Comparison of ENCODE assay signal across 22 cellular contexts in genomic region chr7:27088002-27088931, GRCh38. TPM values are rescaled to one million over a fixed set of nuclear protein-coding genes. Genes with fewer than 3 reads are reported as not detected.
DNase-seq lines count a peak whose midpoint lies in the region; ATAC-seq, FAIRE-seq and TF ChIP-seq lines count a peak whose summit lies in the region.
"Had no signal": no experiment of that assay in that cellular context is flagged by ENCODE, and none has a peak within 500 bp of the region (broad histone marks: within the 10 kb centered on the region; RNA-seq: fewer than 3 reads in every experiment).

No MANE protein-coding gene starts in this region.

- intact Hi-C loops in naive thymus-derived CD4-positive, alpha-beta T cell (cut with micrococcal nuclease), result no loop called here
- intact Hi-C loops in PC-9 (cut with micrococcal nuclease; ENCODE audit: unreplicated experiment), result no loop called here

- H2BK12ac ChIP-seq in H1 (ENCODE audit: low read depth, low read length), result no peak overlapping the region; the same call in 1 of the 2 replicates

- TF ChIP-seq CTCF in H1 (IDR thresholded peaks at IDR 0.05; ENCODE audit: control extremely low read depth in 1 of 3, insufficient read depth in 1 of 3, low read depth in 1 of 3, low read length in 3 of 3) (no peak), suprapubic skin (IDR thresholded peaks at IDR 0.05) (no peak), PC-9 (conservative IDR thresholded peaks at IDR 0.05) (no peak)

- H3K23me2 ChIP-seq in H1 (ENCODE audit: low read depth, low read length), result peaks cover 2% of the 10 kb centered on the region; the same call in 1 of the 2 replicates

- H3K27me3 ChIP-seq in H1 (replicated peaks in 1 of 4; ENCODE audit: control insufficient read depth in 3 of 4, extremely low read depth in 1 of 4, insufficient read depth in 3 of 4, low read length in 3 of 4), result peaks cover 57 to 70% (median 65%) of the 10 kb centered on the region in 4 experiments
- peaks cover 6 to 12% of the 10 kb centered on the region in 2 donors for H3K27me3 ChIP-seq in naive thymus-derived CD4-positive, alpha-beta T cell (ENCODE audit: control insufficient read depth in 2 of 2, insufficient read depth in 2 of 2, low read length in 2 of 2)
- H3K27me3 ChIP-seq in suprapubic skin, result peaks cover 32% of the 10 kb centered on the region
- H3K27me3 ChIP-seq in PC-9 (ENCODE audit: insufficient read depth, low read depth), result no peaks in the 10 kb centered on the region

- CTCF ChIA-PET in H1 (lab: Charles Lee; ENCODE audit: partially characterized antibody) (interaction anchor here (0.7 to 1.7 kb wide), 4 partner anchors 10 to 73 kb away, joined by 3 to 5 read pairs (median 4); no protein-coding TSS in a partner anchor), PC-9 (lab: Charles Lee) (no interaction called here)
- CTCF ChIA-PET in naive thymus-derived CD4-positive, alpha-beta T cell (lab: Charles Lee), result no interaction called here

- POLR2A ChIA-PET in H1 (lab: Charles Lee; ENCODE audit: partially characterized antibody) (no interaction called here), PC-9 (lab: Charles Lee; ENCODE audit: unreplicated experiment) (no interaction called here)
- POLR2A ChIA-PET in naive thymus-derived CD4-positive, alpha-beta T cell (lab: Charles Lee), result no interaction called here

- peaks cover 68% of the 10 kb centered on the region for H3K27me3 Mint-ChIP-seq in activated T-cell treated with anti-CD3 and anti-CD28 coated beads, Interleukin-2, amount 50 U/mL, for 72 hours (ENCODE audit: low read depth)
- H3K27me3 Mint-ChIP-seq in naive thymus-derived CD4-positive, alpha-beta T cell, result peaks cover 66 to 79% (median 71%) of the 10 kb centered on the region in 5 donors

- H3K27ac Mint-ChIP-seq in activated T-cell treated with anti-CD3 and anti-CD28 coated beads, Interleukin-2, amount 50 U/mL, for 72 hours, result no peak overlapping the region
- H3K27ac Mint-ChIP-seq in naive thymus-derived CD4-positive, alpha-beta T cell, result no peak overlapping the region
- H3K27ac Mint-ChIP-seq: activated CD4-positive, alpha-beta T cell treated with anti-CD3 and anti-CD28 coated beads, Interleukin-2, amount 10 ng/mL, durations not matched to agents 7 days and 5 days; CD4-positive, CD25-positive, alpha-beta regulatory T cell; effector memory CD8-positive, alpha-beta T cell; stimulated activated naive CD8-positive, alpha-beta T cell treated with anti-CD3 and anti-CD28 coated beads, Interleukin-15, Interleukin-2, amounts not matched to agents 100 ng/mL and 50 ng/mL, for 24 hours had no signal

- no peak for TF ChIP-seq POLR2A in H1 (IDR thresholded peaks at IDR 0.05; ENCODE audit: control extremely low read depth in 1 of 2, low read depth in 2 of 2, low read length in 2 of 2)
- TF ChIP-seq POLR2A in suprapubic skin (IDR thresholded peaks at IDR 0.05), result no peak

- H2BK20ac ChIP-seq in H1 (ENCODE audit: low read length), result no peak overlapping the region

- H2AK5ac ChIP-seq in H1 (ENCODE audit: low read depth, low read length), result no peak overlapping the region

- H3K56ac ChIP-seq in H1 (replicated peaks; ENCODE audit: insufficient read length, low read depth, low read length), result no peak overlapping the region

- no peak overlapping the region for H3K27ac ChIP-seq in H1 (ENCODE audit: low read depth, low read length)
- no peak overlapping the region for H3K27ac ChIP-seq in naive thymus-derived CD4-positive, alpha-beta T cell (ENCODE audit: low read depth, low read length)
- H3K27ac ChIP-seq in suprapubic skin, result no peak overlapping the region
- H3K27ac ChIP-seq in PC-9, result no peak overlapping the region
- H3K27ac ChIP-seq: A549, uterus had no signal

- H4K20me1 ChIP-seq in H1 (replicated peaks in 1 of 2; ENCODE audit: control insufficient read depth in 1 of 2, insufficient read depth in 2 of 2, low read length in 2 of 2) (peaks cover 0 to 15% of the 10 kb centered on the region in 2 experiments), PC-9 (ENCODE audit: insufficient read depth) (no peaks in the 10 kb centered on the region)

- ATAC-seq in activated T-cell treated with anti-CD3 and anti-CD28 coated beads, Interleukin-2, amount 50 U/mL, for 72 hours (replicated peaks in 1 of 2), result no peak
- no peak for ATAC-seq in naive thymus-derived CD4-positive, alpha-beta T cell
- ATAC-seq: A549; effector memory CD8-positive, alpha-beta T cell; left cardiac atrium had no signal

- H3K4me1 Mint-ChIP-seq in activated T-cell treated with anti-CD3 and anti-CD28 coated beads, Interleukin-2, amount 50 U/mL, for 72 hours (ENCODE audit: low read depth), result no peaks in the 10 kb centered on the region
- peaks cover 0 to 14% (median 5%) of the 10 kb centered on the region in 7 donors for H3K4me1 Mint-ChIP-seq in naive thymus-derived CD4-positive, alpha-beta T cell

- peaks cover 0 to 5% (median 0%) of the 10 kb centered on the region in 4 experiments; a peak in 2 of 8 replicates for H3K36me3 ChIP-seq in H1 (ENCODE audit: control insufficient read depth in 2 of 4, insufficient read depth in 4 of 4, low read length in 3 of 4)
- H3K36me3 ChIP-seq in naive thymus-derived CD4-positive, alpha-beta T cell (ENCODE audit: control insufficient read depth in 2 of 3, insufficient read depth in 3 of 3, low read length in 3 of 3), result no peaks in the 10 kb centered on the region
- no peaks in the 10 kb centered on the region for H3K36me3 ChIP-seq in suprapubic skin
- no peaks in the 10 kb centered on the region for H3K36me3 ChIP-seq in PC-9 (ENCODE audit: low read depth)
- H3K36me3 ChIP-seq: uterus had no signal

- H2BK15ac ChIP-seq in H1 (ENCODE audit: low read length), result no peak overlapping the region

- H3K4me3 ChIP-seq in H1 (ENCODE audit: extremely low read depth in 1 of 4, insufficient read depth in 2 of 4, low read depth in 3 of 4, low read length in 4 of 4), result peak overlapping the region in 1 of 4 experiments; percentile 36; a peak in 3 of 8 replicates
- no peak overlapping the region for H3K4me3 ChIP-seq in naive thymus-derived CD4-positive, alpha-beta T cell (ENCODE audit: low read length)
- H3K4me3 ChIP-seq in suprapubic skin, result peak overlapping the region; percentile 28
- no peak overlapping the region for H3K4me3 ChIP-seq in PC-9
- H3K4me3 ChIP-seq: A549, uterus had no signal

- H4K5ac ChIP-seq in H1 (ENCODE audit: insufficient read length, low read depth, low read length), result no peak overlapping the region

- peaks cover 15% of the 10 kb centered on the region; the same call in 1 of the 2 replicates for H3F3A ChIP-seq in PC-9 (ENCODE audit: insufficient read depth, low read depth)

- no TSS peak for BruUV-seq in PC-9 (replicated peaks; lab: Mats Ljungman, UMichigan)

- H3K18ac ChIP-seq in H1 (ENCODE audit: extremely low read depth, low read length), result no peak overlapping the region; the same call in 1 of the 2 replicates

- no peak for DNase-seq in activated T-cell treated with anti-CD3 and anti-CD28 coated beads, Interleukin-2, amount 50 U/mL, for 72 hours
- DNase-seq in activated T-cell treated with anti-CD3 and anti-CD28 coated beads, Interleukin-2, amount 50 U/mL, for 48 hours, result no peak
- DNase-seq in H1 (ENCODE audit: low read depth in 1 of 2, low spot score in 2 of 2) (peak in 1 of 2 experiments; percentile 78), suprapubic skin (ENCODE audit: low spot score in 2 of 2) (no peak), PC-9 (no peak), activated gamma-delta T cell treated with Interleukin-2 at 50 U/mL for 16 hours (no peak), HTR-8/SVneo (ENCODE audit: insufficient read length, low spot score) (no peak)
- no peak for DNase-seq in naive thymus-derived CD4-positive, alpha-beta T cell
- DNase-seq: activated CD4-positive, alpha-beta T cell treated with anti-CD3 and anti-CD28 coated beads, Interleukin-2, amount 10 ng/mL, durations not matched to agents 7 days and 5 days; CD4-positive, CD25-positive, alpha-beta regulatory T cell; DMS79; effector memory CD8-positive, alpha-beta T cell; GOT3; hypothalamus; left cardiac atrium; NCI-H1417 treated with DMSO at 0.1 percent for 48 hours; NCI-H2171; uterus had no signal

- peak overlapping the region; percentile 51 to 75 for H3K4me3 Mint-ChIP-seq in activated T-cell treated with anti-CD3 and anti-CD28 coated beads, Interleukin-2, amount 50 U/mL, for 72 hours
- H3K4me3 Mint-ChIP-seq in naive thymus-derived CD4-positive, alpha-beta T cell, result peak overlapping the region in 7 of 10 donors; percentile 20 to 73 (median 52)
- H3K4me3 Mint-ChIP-seq: activated CD4-positive, alpha-beta T cell treated with anti-CD3 and anti-CD28 coated beads, Interleukin-2, amount 10 ng/mL, durations not matched to agents 7 days and 5 days; stimulated activated naive CD8-positive, alpha-beta T cell treated with anti-CD3 and anti-CD28 coated beads, Interleukin-15, Interleukin-2, amounts not matched to agents 100 ng/mL and 50 ng/mL, for 24 hours had no signal

- 0 out of 2 replicates have a peak overlapping the region, but pooled peaks have one; percentile 18 for H2AFZ ChIP-seq in H1 (ENCODE audit: low read length)
- no peak overlapping the region for H2AFZ ChIP-seq in PC-9

- H2BK120ac ChIP-seq in H1 (replicated peaks; ENCODE audit: low read depth, low read length), result no peak overlapping the region

- no peaks in the 10 kb centered on the region for H3K9me2 ChIP-seq in PC-9 (ENCODE audit: insufficient read depth)

- peak overlapping the region in 1 of 4 experiments; percentile 10; a peak in 1 of 7 replicates for H3K9ac ChIP-seq in H1 (replicated peaks in 1 of 4; ENCODE audit: extremely low read depth in 1 of 4, low read depth in 3 of 4, low read length in 3 of 4)

- FAIRE-seq in H1 (lab: Jason Lieb, UNC), result no peak
- FAIRE-seq in HTR-8/SVneo (lab: Jason Lieb, UNC), result no peak
- FAIRE-seq: A549, TTC549 had no signal

- peak overlapping the region; percentile 66; the same call in 1 of the 2 replicates for H4K8ac ChIP-seq in H1 (ENCODE audit: extremely low read depth, insufficient read depth, low read length)

- no peak overlapping the region for H4K91ac ChIP-seq in H1 (replicated peaks; ENCODE audit: insufficient read length, low read length)

- H3K14ac ChIP-seq in H1 (ENCODE audit: insufficient read length), result no peak overlapping the region

- peaks cover 0 to 2% of the 10 kb centered on the region in 2 donors for H3K36me3 Mint-ChIP-seq in activated T-cell treated with anti-CD3 and anti-CD28 coated beads, Interleukin-2, amount 50 U/mL, for 72 hours (ENCODE audit: insufficient read depth in 2 of 2)
- peaks cover 0 to 7% (median 0%) of the 10 kb centered on the region in 5 donors for H3K36me3 Mint-ChIP-seq in naive thymus-derived CD4-positive, alpha-beta T cell

- H3K23ac ChIP-seq in H1 (ENCODE audit: insufficient read length), result no peak overlapping the region

- H3K79me1 ChIP-seq in H1 (ENCODE audit: low read depth, low read length), result no peaks in the 10 kb centered on the region

- peaks cover 0 to 2% of the 10 kb centered on the region in 2 experiments; a peak in 1 of 4 replicates for H3K9me3 ChIP-seq in H1 (ENCODE audit: insufficient read depth in 2 of 2, low read depth in 1 of 2, low read length in 1 of 2)
- no peaks in the 10 kb centered on the region for H3K9me3 ChIP-seq in naive thymus-derived CD4-positive, alpha-beta T cell (ENCODE audit: control insufficient read depth in 2 of 3, low read length in 3 of 3)
- H3K9me3 ChIP-seq in suprapubic skin, result no peaks in the 10 kb centered on the region
- H3K9me3 ChIP-seq in PC-9 (ENCODE audit: insufficient read depth, low read depth), result no peaks in the 10 kb centered on the region
- H3K9me3 ChIP-seq: A549, uterus had no signal

- H3K4me1 ChIP-seq in H1 (replicated peaks in 1 of 4; ENCODE audit: control insufficient read depth in 3 of 4, insufficient read depth in 4 of 4, low read length in 3 of 4), result peaks cover 0 to 9% (median 5%) of the 10 kb centered on the region in 4 experiments; a peak in 4 of 7 replicates
- peaks cover 0 to 4% of the 10 kb centered on the region in 2 donors for H3K4me1 ChIP-seq in naive thymus-derived CD4-positive, alpha-beta T cell (ENCODE audit: control insufficient read depth in 2 of 2, insufficient read depth in 2 of 2, low read length in 2 of 2)
- peaks cover 3% of the 10 kb centered on the region for H3K4me1 ChIP-seq in suprapubic skin
- peaks cover 36% of the 10 kb centered on the region for H3K4me1 ChIP-seq in PC-9 (replicated peaks; ENCODE audit: insufficient read depth)
- H3K4me1 ChIP-seq: uterus had no signal

- TF ChIP-seq EP300 in H1 (IDR thresholded peaks at IDR 0.05; ENCODE audit: borderline replicate concordance in 1 of 2, low read depth in 2 of 2, low read length in 2 of 2) (no peak), suprapubic skin (IDR thresholded peaks at IDR 0.05) (no peak)

- TF ChIP-seq RAD21 in H1 (IDR thresholded peaks at IDR 0.05 in 1 of 2, conservative IDR thresholded peaks at IDR 0.05 in 1 of 2; ENCODE audit: low read depth in 2 of 2, low read length in 2 of 2), result no peak

- peaks cover 0 to 2% of the 10 kb centered on the region in 2 donors for H3K9me3 Mint-ChIP-seq in activated T-cell treated with anti-CD3 and anti-CD28 coated beads, Interleukin-2, amount 50 U/mL, for 72 hours
- H3K9me3 Mint-ChIP-seq in naive thymus-derived CD4-positive, alpha-beta T cell, result peaks cover 0 to 16% (median 2%) of the 10 kb centered on the region in 11 donors
- H3K9me3 Mint-ChIP-seq: activated CD4-positive, alpha-beta T cell treated with anti-CD3 and anti-CD28 coated beads, Interleukin-2, amount 10 ng/mL, durations not matched to agents 7 days and 5 days; effector memory CD8-positive, alpha-beta T cell had no signal

- H2BK5ac ChIP-seq in H1 (ENCODE audit: low read depth, low read length), result no peak overlapping the region

- H3K4me2 ChIP-seq in H1 (ENCODE audit: insufficient read depth in 1 of 2, low read depth in 2 of 2, low read length in 2 of 2) (peak overlapping the region; percentile 14 to 50), PC-9 (no peak overlapping the region)
- H3K4me2 ChIP-seq: A549 had no signal

- H3K79me2 ChIP-seq in H1 (ENCODE audit: control insufficient read depth in 1 of 2, insufficient read depth in 2 of 2, low read length in 2 of 2) (no peaks in the 10 kb centered on the region), PC-9 (ENCODE audit: low read depth) (no peaks in the 10 kb centered on the region)

- H3K4ac ChIP-seq in H1 (replicated peaks; ENCODE audit: insufficient read length, low read depth, low read length), result no peak overlapping the region

- WGBS in H1 (ENCODE audit: extremely low coverage in 1 of 2, insufficient coverage in 1 of 2, insufficient read length in 1 of 2, insufficient replicate concordance in 2 of 2, low coverage in 1 of 2, low lambda C conversion rate in 2 of 2, missing lambda C conversion rate in 1 of 2), 2 experiments, result 32% methylated on average over 43 of the region's 68 CpGs; no CpG with 5 or more reads in 1 of the 2 experiments
- 23% methylated on average over 56 of the region's 68 CpGs for WGBS in suprapubic skin

RNA-seq across cellular contexts. Expression of gene HOXA1, which starts 7.5 kb away (rescaled TPM):
- under 1 TPM; 0.58 to 0.69 TPM for total RNA-seq in activated T-cell treated with anti-CD3 and anti-CD28 coated beads, Interleukin-2, amount 50 U/mL, for 72 hours
- not detected in 2 replicates for total RNA-seq in H1 (2021; fragmentation: NEBNext Ultra II Directional; extraction: Animal tissue kit (Norgen Biotek cat#: 25700))
- polyA plus RNA-seq in H1 (2011; rRNA removed), result not detected in 2 replicates
- polyA plus RNA-seq in H1 (2011; cell fraction: cytosol; rRNA removed), result not detected
- polyA plus RNA-seq in H1 (2011; cell fraction: nucleus; rRNA removed), result not detected
- polyA plus RNA-seq in H1 (2012, experiment 1 of 2), result not detected in 4 replicates
- polyA plus RNA-seq in H1 (2012, experiment 2 of 2), result not detected
- polyA plus RNA-seq in H1 (2013, experiment 1 of 2), result not detected
- 0.06 TPM for polyA plus RNA-seq in H1 (2013, experiment 2 of 2)
- not detected in 2 replicates for polyA minus RNA-seq in H1 (2011; rRNA and poly(A)+ RNA removed)
- polyA minus RNA-seq in H1 (2011; cell fraction: cytosol; rRNA and poly(A)+ RNA removed), result not detected
- polyA minus RNA-seq in H1 (2011; cell fraction: nucleus; rRNA and poly(A)+ RNA removed), result not detected
- 1 to 10 TPM in 1 of 5 experiments, under 1 TPM in 3, not detected in 1; 0.10 to 1.1 (median 0.41) TPM for total RNA-seq in naive thymus-derived CD4-positive, alpha-beta T cell
- polyA plus RNA-seq in naive thymus-derived CD4-positive, alpha-beta T cell, result under 1 TPM; 0.09 to 0.18 TPM
- total RNA-seq in suprapubic skin (1 to 10 TPM; 2.5 to 4.0 (median 3.1) TPM), PC-9 (2021) (2.0 and 2.2 TPM in 2 replicates)

RNA-seq across cellular contexts. Expression of gene HOXA2, which starts 14.2 kb away (rescaled TPM):
- total RNA-seq in activated T-cell treated with anti-CD3 and anti-CD28 coated beads, Interleukin-2, amount 50 U/mL, for 72 hours, result not detected
- total RNA-seq in H1 (2021; fragmentation: NEBNext Ultra II Directional; extraction: Animal tissue kit (Norgen Biotek cat#: 25700)), result not detected in 2 replicates
- polyA plus RNA-seq in H1 (2011; rRNA removed), result not detected in 2 replicates
- polyA plus RNA-seq in H1 (2011; cell fraction: cytosol; rRNA removed), result not detected
- not detected for polyA plus RNA-seq in H1 (2011; cell fraction: nucleus; rRNA removed)
- not detected in 4 replicates for polyA plus RNA-seq in H1 (2012, experiment 1 of 2)
- polyA plus RNA-seq in H1 (2012, experiment 2 of 2), result not detected
- not detected for polyA plus RNA-seq in H1 (2013, experiment 1 of 2)
- polyA plus RNA-seq in H1 (2013, experiment 2 of 2), result not detected
- not detected in 2 replicates for polyA minus RNA-seq in H1 (2011; rRNA and poly(A)+ RNA removed)
- polyA minus RNA-seq in H1 (2011; cell fraction: cytosol; rRNA and poly(A)+ RNA removed), result not detected
- not detected for polyA minus RNA-seq in H1 (2011; cell fraction: nucleus; rRNA and poly(A)+ RNA removed)
- not detected for total RNA-seq in naive thymus-derived CD4-positive, alpha-beta T cell
- polyA plus RNA-seq in naive thymus-derived CD4-positive, alpha-beta T cell, result not detected
- total RNA-seq in suprapubic skin (1 to 10 TPM in 2 of 4 donors, under 1 TPM in 2; 0.34 to 4.2 (median 1.9) TPM), PC-9 (2021) (6.1 and 6.5 TPM in 2 replicates)
- total RNA-seq: activated CD4-positive, alpha-beta T cell treated with anti-CD3 and anti-CD28 coated beads, Interleukin-2, amount 10 ng/mL, durations not matched to agents 7 days and 5 days; CD4-positive, CD25-positive, alpha-beta regulatory T cell had no signal

RNA-seq across cellular contexts. Expression of gene HOXA4, which starts 42.3 kb away (rescaled TPM):
- total RNA-seq in activated T-cell treated with anti-CD3 and anti-CD28 coated beads, Interleukin-2, amount 50 U/mL, for 72 hours, result under 1 TPM in 1 of 2 donors, not detected in 1; 0.79 TPM
- not detected in 2 replicates for total RNA-seq in H1 (2021; fragmentation: NEBNext Ultra II Directional; extraction: Animal tissue kit (Norgen Biotek cat#: 25700))
- polyA plus RNA-seq in H1 (2011; rRNA removed), result not detected in 2 replicates
- not detected for polyA plus RNA-seq in H1 (2011; cell fraction: cytosol; rRNA removed)
- polyA plus RNA-seq in H1 (2011; cell fraction: nucleus; rRNA removed), result not detected
- polyA plus RNA-seq in H1 (2012, experiment 1 of 2), result not detected in 4 replicates
- not detected for polyA plus RNA-seq in H1 (2012, experiment 2 of 2)
- polyA plus RNA-seq in H1 (2013, experiment 1 of 2), result not detected
- polyA plus RNA-seq in H1 (2013, experiment 2 of 2), result not detected
- not detected in 2 replicates for polyA minus RNA-seq in H1 (2011; rRNA and poly(A)+ RNA removed)
- polyA minus RNA-seq in H1 (2011; cell fraction: cytosol; rRNA and poly(A)+ RNA removed), result not detected
- not detected for polyA minus RNA-seq in H1 (2011; cell fraction: nucleus; rRNA and poly(A)+ RNA removed)
- not detected for total RNA-seq in naive thymus-derived CD4-positive, alpha-beta T cell
- polyA plus RNA-seq in naive thymus-derived CD4-positive, alpha-beta T cell, result under 1 TPM in 1 of 2 donors, not detected in 1; 0.41 TPM
- 1 to 10 TPM; 1.8 to 4.7 (median 2.5) TPM for total RNA-seq in suprapubic skin
- total RNA-seq in PC-9 (2021), result not detected in 2 replicates
- total RNA-seq: CD4-positive, CD25-positive, alpha-beta regulatory T cell had no signal

RNA-seq across cellular contexts. Expression of gene HOXA5, which starts 55.2 kb away (rescaled TPM):
- under 1 TPM in 1 of 2 donors, not detected in 1; 0.14 TPM for total RNA-seq in activated T-cell treated with anti-CD3 and anti-CD28 coated beads, Interleukin-2, amount 50 U/mL, for 72 hours
- not detected in 2 replicates for total RNA-seq in H1 (2021; fragmentation: NEBNext Ultra II Directional; extraction: Animal tissue kit (Norgen Biotek cat#: 25700))
- not detected in 2 replicates for polyA plus RNA-seq in H1 (2011; rRNA removed)
- polyA plus RNA-seq in H1 (2011; cell fraction: cytosol; rRNA removed), result not detected
- polyA plus RNA-seq in H1 (2011; cell fraction: nucleus; rRNA removed), result not detected
- polyA plus RNA-seq in H1 (2012, experiment 1 of 2), result not detected in 4 replicates
- polyA plus RNA-seq in H1 (2012, experiment 2 of 2), result not detected
- polyA plus RNA-seq in H1 (2013, experiment 1 of 2), result not detected
- polyA plus RNA-seq in H1 (2013, experiment 2 of 2), result not detected
- not detected in 2 replicates for polyA minus RNA-seq in H1 (2011; rRNA and poly(A)+ RNA removed)
- not detected for polyA minus RNA-seq in H1 (2011; cell fraction: cytosol; rRNA and poly(A)+ RNA removed)
- not detected for polyA minus RNA-seq in H1 (2011; cell fraction: nucleus; rRNA and poly(A)+ RNA removed)
- total RNA-seq in naive thymus-derived CD4-positive, alpha-beta T cell, result 1 to 10 TPM in 1 of 5 experiments, under 1 TPM in 1, not detected in 3; 0.88 to 2.2 TPM
- not detected for polyA plus RNA-seq in naive thymus-derived CD4-positive, alpha-beta T cell
- 10 to 100 TPM in 3 of 4 donors, 1 to 10 TPM in 1; 4.7 to 16.3 (median 14.6) TPM for total RNA-seq in suprapubic skin
- total RNA-seq in PC-9 (2021), result 0.63 and 1.0 TPM in 2 replicates
- total RNA-seq: activated CD4-positive, alpha-beta T cell treated with anti-CD3 and anti-CD28 coated beads, Interleukin-2, amount 10 ng/mL, durations not matched to agents 7 days and 5 days; CD4-positive, CD25-positive, alpha-beta regulatory T cell had no signal
- polyA plus RNA-seq: CD4-positive, CD25-positive, alpha-beta regulatory T cell had no signal

RNA-seq across cellular contexts. Expression of gene HOXA6, which starts 59.3 kb away (rescaled TPM):
- total RNA-seq in activated T-cell treated with anti-CD3 and anti-CD28 coated beads, Interleukin-2, amount 50 U/mL, for 72 hours, result under 1 TPM in 1 of 2 donors, not detected in 1; 0.31 TPM
- not detected in 2 replicates for total RNA-seq in H1 (2021; fragmentation: NEBNext Ultra II Directional; extraction: Animal tissue kit (Norgen Biotek cat#: 25700))
- polyA plus RNA-seq in H1 (2011; rRNA removed), result not detected in 2 replicates
- polyA plus RNA-seq in H1 (2011; cell fraction: cytosol; rRNA removed), result not detected
- not detected for polyA plus RNA-seq in H1 (2011; cell fraction: nucleus; rRNA removed)
- polyA plus RNA-seq in H1 (2012, experiment 1 of 2), result not detected in 4 replicates
- polyA plus RNA-seq in H1 (2012, experiment 2 of 2), result not detected
- not detected for polyA plus RNA-seq in H1 (2013, experiment 1 of 2)
- not detected for polyA plus RNA-seq in H1 (2013, experiment 2 of 2)
- not detected in 2 replicates for polyA minus RNA-seq in H1 (2011; rRNA and poly(A)+ RNA removed)
- polyA minus RNA-seq in H1 (2011; cell fraction: cytosol; rRNA and poly(A)+ RNA removed), result not detected
- polyA minus RNA-seq in H1 (2011; cell fraction: nucleus; rRNA and poly(A)+ RNA removed), result not detected
- total RNA-seq in naive thymus-derived CD4-positive, alpha-beta T cell, result under 1 TPM in 2 of 5 experiments, not detected in 3; 0.32 to 0.49 TPM
- not detected for polyA plus RNA-seq in naive thymus-derived CD4-positive, alpha-beta T cell
- 1 to 10 TPM; 4.0 to 9.3 (median 6.4) TPM for total RNA-seq in suprapubic skin
- 0.65 and 1.2 TPM in 2 replicates for total RNA-seq in PC-9 (2021)
- total RNA-seq: activated CD4-positive, alpha-beta T cell treated with anti-CD3 and anti-CD28 coated beads, Interleukin-2, amount 10 ng/mL, durations not matched to agents 7 days and 5 days; cardiac septum; CD4-positive, CD25-positive, alpha-beta regulatory T cell; left cardiac atrium had no signal
- polyA plus RNA-seq: CD4-positive, CD25-positive, alpha-beta regulatory T cell had no signal
